Comparison of ENCODE assay signal across 8 cellular contexts in the genomic region with DNA sequence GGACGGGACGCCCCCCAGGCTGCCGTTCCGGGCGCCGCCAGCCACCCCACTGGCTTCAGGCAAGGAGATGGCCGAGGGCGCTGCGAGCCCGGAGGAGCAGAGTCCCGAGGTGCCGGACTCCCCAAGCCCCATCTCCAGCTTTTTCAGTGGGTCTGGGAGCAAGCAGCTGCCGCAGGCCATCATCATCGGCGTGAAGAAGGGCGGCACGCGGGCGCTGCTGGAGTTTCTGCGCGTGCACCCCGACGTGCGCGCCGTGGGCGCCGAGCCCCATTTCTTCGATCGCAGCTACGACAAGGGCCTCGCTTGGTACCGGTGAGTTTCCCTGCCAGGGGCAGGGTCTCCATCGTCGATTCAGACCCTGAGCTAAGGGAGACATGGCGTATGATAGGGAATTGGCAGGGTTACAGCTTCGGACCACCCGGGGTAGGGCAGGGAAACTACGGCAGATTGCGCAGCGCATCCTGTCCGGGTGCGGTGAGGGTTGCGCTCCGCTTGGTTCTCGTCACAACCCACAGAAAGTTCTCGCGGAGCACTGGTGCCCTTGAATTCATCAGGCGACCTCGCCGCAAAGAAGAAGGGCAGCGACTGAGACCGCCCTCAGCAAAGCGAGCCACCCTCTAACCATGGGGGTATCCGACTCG. TPM values are rescaled to one million over a fixed set of nuclear protein-coding genes. Genes with fewer than 3 reads are reported as not detected.
DNase-seq lines count a peak whose midpoint lies in the region; ATAC-seq, FAIRE-seq and TF ChIP-seq lines count a peak whose summit lies in the region.

No MANE protein-coding gene starts in this region.

- 1 to 2% methylated on average over 55 to 56 of the region's 56 CpGs for WGBS in pancreas, 2 donors

- peaks cover 8 to 14% (median 10%) of the 10 kb centered on the region in 3 donors for H3K4me1 ChIP-seq in pancreas

- peak; percentile 40 for ATAC-seq in GM18498 (IDR thresholded peaks at IDR 0.05; ENCODE audit: unreplicated experiment)
- ATAC-seq in pancreas, result no peak
- no peak for ATAC-seq in HG03196 (IDR thresholded peaks at IDR 0.05; ENCODE audit: unreplicated experiment)

- H3K27me3 ChIP-seq in pancreas, result peaks cover 0 to 38% (median 6%) of the 10 kb centered on the region in 4 donors

- peak overlapping the region in 3 of 4 donors; percentile 45 to 80 (median 50) for H3K27ac ChIP-seq in pancreas

- H3K4me3 ChIP-seq in fibroblast of mammary gland (ENCODE audit: control insufficient read depth, low read depth, low read length), result peak overlapping the region; percentile 79
- peak overlapping the region; percentile 28 to 63 (median 42) for H3K4me3 ChIP-seq in pancreas

- intact Hi-C loops in pancreas (cut with DNase I), result loop anchor here in 2 of 3 donors (5.0 kb wide), 2 partner anchors 705 to 710 kb away; no protein-coding TSS in a partner anchor

- DNase-seq in M059J (ENCODE audit: low read depth) (peak; percentile 52), fibroblast of mammary gland (ENCODE audit: low read depth) (peak; percentile 47), pancreas (peak in 3 of 6 donors; percentile 45 to 76 (median 65)), RPMI8226 (no peak), NCI-H2196 (lab: John Stamatoyannopoulos, UW; ENCODE audit: unreplicated experiment) (no peak)
- peak; percentile 72 for DNase-seq in activated T-cell treated with anti-CD3 and anti-CD28 coated beads, Interleukin-2, amount 50 U/mL, for 1 hour

- H3K9me3 ChIP-seq in pancreas, result no peaks in the 10 kb centered on the region

- no peak for FAIRE-seq in pancreas (lab: Jason Lieb, UNC)

- no peaks in the 10 kb centered on the region for H3K36me3 ChIP-seq in pancreas

- TF ChIP-seq CTCF in fibroblast of mammary gland (conservative IDR thresholded peaks at IDR 0.05; ENCODE audit: control insufficient read depth, insufficient read depth, low read depth, low read length) (no peak), pancreas (IDR thresholded peaks at IDR 0.05) (no peak)

RNA-seq across cellular contexts. Expression of gene HS3ST3B1, which starts 1.0 kb away (rescaled TPM):
- total RNA-seq in M059J (2014; rRNA removed; shearing (Covaris generic)), result 3.3 and 8.2 TPM in 2 replicates
- 1 to 10 TPM in 4 of 6 donors, under 1 TPM in 2; 0.59 to 2.8 (median 1.5) TPM for total RNA-seq in pancreas
- 1 to 10 TPM in 1 of 2 donors, under 1 TPM in 1; 0.30 to 2.3 TPM for polyA plus RNA-seq in pancreas

Comparison
In these comparisons a context has a peak if more than half of its experiments do, and no peak if none do; other contexts are left out.
1. DNase-seq: peak in M059J (single experiment), activated T-cell treated with anti-CD3 and anti-CD28 coated beads, Interleukin-2, amount 50 U/mL, for 1 hour (single experiment) and fibroblast of mammary gland (single experiment); none in RPMI8226 (single experiment) and NCI-H2196 (single experiment).